Comparison of ENCODE assay signal across 28 cellular contexts in the genomic region with DNA sequence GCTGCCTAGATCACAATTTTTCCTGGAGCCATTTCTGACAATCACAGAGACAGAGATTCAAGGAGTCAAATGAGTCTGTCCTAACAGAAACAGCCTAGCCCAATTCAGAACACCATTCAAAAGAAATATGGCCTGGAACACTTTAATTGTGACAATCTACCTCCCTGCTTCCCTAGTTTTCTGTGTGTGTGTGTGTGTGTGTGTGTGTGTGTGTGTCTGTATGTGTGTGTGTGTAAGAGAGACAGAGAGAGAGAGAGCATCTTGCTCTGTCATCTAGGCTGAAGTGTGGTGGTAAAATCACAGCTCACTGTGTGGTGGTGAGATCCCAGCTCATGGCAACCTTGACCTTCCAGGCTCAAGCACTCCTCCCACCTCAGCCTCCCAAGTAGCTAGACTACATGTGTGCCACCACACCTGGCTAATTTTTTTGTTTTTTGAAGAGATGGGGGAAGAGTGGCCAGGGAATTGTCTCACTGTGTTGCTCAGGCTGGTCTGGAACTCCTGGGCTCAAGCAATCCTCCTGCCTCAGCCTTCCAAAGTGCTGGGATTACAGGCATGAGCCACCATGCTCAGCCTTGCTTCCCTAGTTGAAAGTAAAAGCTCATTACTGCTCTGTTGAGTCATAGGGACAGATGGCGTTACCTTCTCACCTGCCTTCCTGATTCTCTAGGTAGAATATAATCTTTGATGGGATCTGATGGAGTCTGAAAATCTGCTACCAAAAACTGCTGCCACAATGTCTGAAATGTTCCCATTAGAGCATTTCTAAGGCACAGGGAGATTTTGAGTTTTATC.
DNase-seq lines count a peak whose midpoint lies in the region; ATAC-seq and TF ChIP-seq lines count a peak whose summit lies in the region.
"Had no signal": no experiment of that assay in that cellular context is flagged by ENCODE, and none has a peak within 500 bp of the region (broad histone marks: within the 10 kb centered on the region; RNA-seq: fewer than 3 reads in every experiment).

No MANE protein-coding gene starts in this region.

- no peaks in the 10 kb centered on the region for H3K9me3 Mint-ChIP-seq in activated naive CD8-positive, alpha-beta T cell treated with anti-CD3 and anti-CD28 coated beads, Interleukin-2, amount 50 U/mL, for 24 hours
- no peaks in the 10 kb centered on the region for H3K9me3 Mint-ChIP-seq in activated naive CD8-positive, alpha-beta T cell treated with anti-CD3 and anti-CD28 coated beads for 36 hours
- H3K9me3 Mint-ChIP-seq: activated naive CD8-positive, alpha-beta T cell treated with anti-CD3 and anti-CD28 coated beads, Interleukin-2, amount 10 ng/mL, durations not matched to agents 7 days and 5 days; CD4-positive, alpha-beta T cell; stimulated activated memory B cell treated with anti-CD40 and anti-IgM and Interleukin-4, amounts not matched to agents 10 μg/mL and 1 μg/mL and 100 μg/mL, for 72 hours had no signal

- no peak overlapping the region for H3K4me3 Mint-ChIP-seq in activated naive CD8-positive, alpha-beta T cell treated with anti-CD3 and anti-CD28 coated beads, Interleukin-2, amount 50 U/mL, for 24 hours
- H3K4me3 Mint-ChIP-seq in activated naive CD8-positive, alpha-beta T cell treated with anti-CD3 and anti-CD28 coated beads for 36 hours = no peak overlapping the region
- H3K4me3 Mint-ChIP-seq: activated naive CD8-positive, alpha-beta T cell treated with anti-CD3 and anti-CD28 coated beads, Interleukin-2, amount 10 ng/mL, durations not matched to agents 7 days and 5 days; CD4-positive, alpha-beta T cell; stimulated activated memory B cell treated with anti-CD40 and anti-IgM and Interleukin-4, amounts not matched to agents 10 μg/mL and 1 μg/mL and 100 μg/mL, for 72 hours had no signal

- H3K79me1 ChIP-seq in mesenchymal stem cell (replicated peaks; ENCODE audit: low read length, poor library complexity, severe bottlenecking) (peaks cover 12% of the 10 kb centered on the region), neuronal stem cell (ENCODE audit: low read depth, low read length) (no peaks in the 10 kb centered on the region)

- H3K4me2 ChIP-seq in mesenchymal stem cell (ENCODE audit: low read length, poor library complexity, severe bottlenecking) (no peak overlapping the region), neuronal stem cell (ENCODE audit: insufficient read depth, low read length, poor library complexity, severe bottlenecking) (no peak overlapping the region)

- no peak overlapping the region for H3K27ac Mint-ChIP-seq in activated naive CD8-positive, alpha-beta T cell treated with anti-CD3 and anti-CD28 coated beads, Interleukin-2, amount 50 U/mL, for 24 hours
- no peak overlapping the region for H3K27ac Mint-ChIP-seq in activated naive CD8-positive, alpha-beta T cell treated with anti-CD3 and anti-CD28 coated beads for 36 hours
- H3K27ac Mint-ChIP-seq: activated naive CD8-positive, alpha-beta T cell treated with anti-CD3 and anti-CD28 coated beads, Interleukin-2, amount 10 ng/mL, durations not matched to agents 7 days and 5 days; CD4-positive, alpha-beta T cell; stimulated activated memory B cell treated with anti-CD40 and anti-IgM and Interleukin-4, amounts not matched to agents 10 μg/mL and 1 μg/mL and 100 μg/mL, for 72 hours had no signal

- no peak overlapping the region for H3K4ac ChIP-seq in mesenchymal stem cell (ENCODE audit: low read depth in 1 of 2, low read length in 2 of 2)
- no peak overlapping the region for H3K4ac ChIP-seq in neuronal stem cell (ENCODE audit: low read length)

- H2BK120ac ChIP-seq in mesenchymal stem cell (ENCODE audit: low read depth, low read length) (peak overlapping the region; percentile 44), neuronal stem cell (ENCODE audit: low read depth, low read length) (no peak overlapping the region)

- H3K23ac ChIP-seq in mesenchymal stem cell (ENCODE audit: low read length in 2 of 2) (no peak overlapping the region), neuronal stem cell (ENCODE audit: low read depth, low read length, poor library complexity) (no peak overlapping the region)

- H3K27ac ChIP-seq in WERI-Rb-1 (no peak overlapping the region), mesenchymal stem cell (ENCODE audit: low read length, poor library complexity, severe bottlenecking) (peak overlapping the region; percentile 33), neuronal stem cell (replicated peaks; ENCODE audit: low read length) (no peak overlapping the region)
- H3K27ac ChIP-seq: 22Rv1, HL-60, right lobe of liver, VCaP had no signal

- peak; percentile 20 for ATAC-seq in activated naive CD8-positive, alpha-beta T cell treated with anti-CD3 and anti-CD28 coated beads, Interleukin-2, amount 50 U/mL, for 24 hours
- ATAC-seq in Right ventricle myocardium inferior (no peak), GM21390 (IDR thresholded peaks at IDR 0.05; ENCODE audit: unreplicated experiment) (no peak), GM21423 (IDR thresholded peaks at IDR 0.05; ENCODE audit: unreplicated experiment) (no peak)
- ATAC-seq: right lobe of liver; stimulated activated memory B cell treated with anti-CD40 and anti-IgM and Interleukin-4, amounts not matched to agents 10 μg/mL and 1 μg/mL and 100 μg/mL, for 72 hours had no signal

- H3K27me3 ChIP-seq in WERI-Rb-1 (ENCODE audit: insufficient read depth, low read depth, severe bottlenecking) (no peaks in the 10 kb centered on the region), mesenchymal stem cell (ENCODE audit: control insufficient read depth in 1 of 2, insufficient read depth in 1 of 2, low read length in 2 of 2) (no peaks in the 10 kb centered on the region), neuronal stem cell (ENCODE audit: control insufficient read depth in 3 of 3, insufficient read depth in 3 of 3, low read depth in 1 of 3, low read length in 3 of 3) (no peaks in the 10 kb centered on the region)
- H3K27me3 ChIP-seq: right lobe of liver had no signal

- peak overlapping the region; percentile 57 for H4K8ac ChIP-seq in mesenchymal stem cell (ENCODE audit: low read length)
- H4K8ac ChIP-seq in neuronal stem cell (ENCODE audit: low read depth, low read length) = no peak overlapping the region

- peaks cover 2% of the 10 kb centered on the region for H3K4me1 Mint-ChIP-seq in activated naive CD8-positive, alpha-beta T cell treated with anti-CD3 and anti-CD28 coated beads, Interleukin-2, amount 50 U/mL, for 24 hours
- peaks cover 2% of the 10 kb centered on the region for H3K4me1 Mint-ChIP-seq in activated naive CD8-positive, alpha-beta T cell treated with anti-CD3 and anti-CD28 coated beads for 36 hours
- H3K4me1 Mint-ChIP-seq: activated naive CD8-positive, alpha-beta T cell treated with anti-CD3 and anti-CD28 coated beads, Interleukin-2, amount 10 ng/mL, durations not matched to agents 7 days and 5 days; stimulated activated memory B cell treated with anti-CD40 and anti-IgM and Interleukin-4, amounts not matched to agents 10 μg/mL and 1 μg/mL and 100 μg/mL, for 72 hours had no signal

- H2AK5ac ChIP-seq in mesenchymal stem cell (ENCODE audit: low read length, severe bottlenecking) (peak overlapping the region; percentile 26), neuronal stem cell (ENCODE audit: low read depth, low read length) (no peak overlapping the region)

- H3K36me3 ChIP-seq in WERI-Rb-1 (no peaks in the 10 kb centered on the region), mesenchymal stem cell (ENCODE audit: control insufficient read depth in 1 of 2, insufficient read depth in 2 of 2, low read depth in 1 of 2, low read length in 2 of 2) (peaks cover 0 to 13% of the 10 kb centered on the region in 2 experiments), neuronal stem cell (replicated peaks in 1 of 2; ENCODE audit: control insufficient read depth in 2 of 2, insufficient read depth in 2 of 2, low read length in 2 of 2) (no peaks in the 10 kb centered on the region)
- H3K36me3 ChIP-seq: right lobe of liver had no signal

- H3K14ac ChIP-seq in mesenchymal stem cell (ENCODE audit: low read length in 2 of 2) (no peak overlapping the region), neuronal stem cell (ENCODE audit: low read length) (no peak overlapping the region)

- H2BK5ac ChIP-seq in mesenchymal stem cell (ENCODE audit: low read depth, low read length, poor library complexity, severe bottlenecking) = no peak overlapping the region
- no peak overlapping the region for H2BK5ac ChIP-seq in neuronal stem cell (ENCODE audit: low read length)

- intact Hi-C loops in Right ventricle myocardium inferior (cut with DNase I) = no loop called here

- no peaks in the 10 kb centered on the region for H3K9me3 ChIP-seq in WERI-Rb-1 (ENCODE audit: severe bottlenecking)
- H3K9me3 ChIP-seq in mesenchymal stem cell (ENCODE audit: control insufficient read depth, low read length) = no peaks in the 10 kb centered on the region
- no peaks in the 10 kb centered on the region for H3K9me3 ChIP-seq in neuronal stem cell (replicated peaks in 1 of 2; ENCODE audit: control insufficient read depth in 2 of 2, insufficient read depth in 1 of 2, low read depth in 1 of 2, low read length in 2 of 2)
- H3K9me3 ChIP-seq: right lobe of liver had no signal

- no peak for TF ChIP-seq CTCF in WERI-Rb-1 (IDR thresholded peaks at IDR 0.05; ENCODE audit: low read depth, low read length)

- H2BK12ac ChIP-seq in mesenchymal stem cell (ENCODE audit: low read length in 2 of 2) (peak overlapping the region in 1 of 2 experiments; percentile 2), neuronal stem cell (ENCODE audit: low read length) (no peak overlapping the region)

- no peak for DNase-seq in activated naive CD8-positive, alpha-beta T cell treated with anti-CD3 and anti-CD28 coated beads, Interleukin-2, amount 50 U/mL, for 24 hours
- no peak for DNase-seq in activated naive CD8-positive, alpha-beta T cell treated with anti-CD3 and anti-CD28 coated beads for 36 hours
- DNase-seq in WERI-Rb-1 (peak; percentile 54), mesenchymal stem cell (no peak), neuronal stem cell (ENCODE audit: low spot score) (no peak), Right ventricle myocardium inferior (ENCODE audit: missing footprints) (no peak)
- DNase-seq: activated CD4-positive, alpha-beta T cell treated with anti-CD3 and anti-CD28 coated beads for 48 hours; activated effector memory CD4-positive, alpha-beta T cell treated with anti-CD3 and anti-CD28 coated beads, Interleukin-2, amount 50 U/mL, for 16 hours; activated naive CD8-positive, alpha-beta T cell treated with anti-CD3 and anti-CD28 coated beads, Interleukin-2, amount 10 ng/mL, durations not matched to agents 7 days and 5 days; activated T-cell treated with anti-CD3 and anti-CD28 coated beads, Interleukin-2, amount 50 U/mL, for 1 hour; CD4-positive, alpha-beta T cell; MV-4-11; NCI-H1436 treated with DMSO at 0.1 percent for 48 hours; NCI-H2107; NCI-H510A; posterior cingulate gyrus; right lobe of liver; SIG-M5; stimulated activated CD4-positive, alpha-beta T cell treated with anti-CD3 and anti-CD28 coated beads, Interleukin-12 subunit alpha, Interleukin-12 subunit beta, amount 100 ng/mL, for 4 hours; stimulated activated CD4-positive, alpha-beta T cell treated with anti-CD3 and anti-CD28 coated beads, Interleukin-4, amount 100 ng/mL, for 24 hours; SW 1271; T-helper 9 cell had no signal

- peaks cover 7% of the 10 kb centered on the region for H3K27me3 Mint-ChIP-seq in activated naive CD8-positive, alpha-beta T cell treated with anti-CD3 and anti-CD28 coated beads, Interleukin-2, amount 50 U/mL, for 24 hours
- peaks cover 12% of the 10 kb centered on the region for H3K27me3 Mint-ChIP-seq in activated naive CD8-positive, alpha-beta T cell treated with anti-CD3 and anti-CD28 coated beads for 36 hours
- H3K27me3 Mint-ChIP-seq: CD4-positive, alpha-beta T cell had no signal

- H2AFZ ChIP-seq in mesenchymal stem cell (ENCODE audit: low read depth, low read length) (no peak overlapping the region), neuronal stem cell (ENCODE audit: low read length) (no peak overlapping the region)

- WGBS in mesenchymal stem cell = 100% methylated on average over 1 of the region's 1 CpG
- no CpG with 5 or more reads among the region's 1 CpG for WGBS in neuronal stem cell (ENCODE audit: extremely low coverage in 2 of 2, insufficient read length in 2 of 2, insufficient replicate concordance in 1 of 2), 2 donors

- H3K18ac ChIP-seq in mesenchymal stem cell (ENCODE audit: low read depth in 1 of 2, low read length in 2 of 2) (peak overlapping the region in 1 of 2 experiments; percentile 75), neuronal stem cell (ENCODE audit: low read length) (no peak overlapping the region)

- H3K9ac ChIP-seq in mesenchymal stem cell (ENCODE audit: low read length) = peak overlapping the region; percentile 8
- no peak overlapping the region for H3K9ac ChIP-seq in neuronal stem cell (ENCODE audit: low read depth, low read length, poor library complexity)

- no peak overlapping the region for H4K91ac ChIP-seq in mesenchymal stem cell (ENCODE audit: low read length)
- no peak overlapping the region for H4K91ac ChIP-seq in neuronal stem cell (ENCODE audit: low read depth, low read length, poor library complexity)

- no peak overlapping the region for H3K4me3 ChIP-seq in WERI-Rb-1 (ENCODE audit: low read depth, low read length)
- H3K4me3 ChIP-seq in mesenchymal stem cell (ENCODE audit: insufficient read depth in 1 of 2, low read depth in 1 of 2, low read length in 2 of 2) = no peak overlapping the region
- H3K4me3 ChIP-seq in neuronal stem cell (ENCODE audit: low read length in 2 of 2) = no peak overlapping the region
- H3K4me3 ChIP-seq: right lobe of liver had no signal

- H2BK15ac ChIP-seq in mesenchymal stem cell (ENCODE audit: low read depth, poor library complexity, severe bottlenecking) (peak overlapping the region; percentile 54), neuronal stem cell (ENCODE audit: low read length) (no peak overlapping the region)

- H3K36me3 Mint-ChIP-seq in activated naive CD8-positive, alpha-beta T cell treated with anti-CD3 and anti-CD28 coated beads, Interleukin-2, amount 50 U/mL, for 24 hours (ENCODE audit: low read depth) = no peaks in the 10 kb centered on the region
- no peaks in the 10 kb centered on the region for H3K36me3 Mint-ChIP-seq in activated naive CD8-positive, alpha-beta T cell treated with anti-CD3 and anti-CD28 coated beads for 36 hours
- H3K36me3 Mint-ChIP-seq: activated naive CD8-positive, alpha-beta T cell treated with anti-CD3 and anti-CD28 coated beads, Interleukin-2, amount 10 ng/mL, durations not matched to agents 7 days and 5 days; stimulated activated memory B cell treated with anti-CD40 and anti-IgM and Interleukin-4, amounts not matched to agents 10 μg/mL and 1 μg/mL and 100 μg/mL, for 72 hours had no signal

- H3K4me1 ChIP-seq in mesenchymal stem cell (ENCODE audit: control insufficient read depth, insufficient read depth, low read depth, low read length) (peaks cover 13% of the 10 kb centered on the region), neuronal stem cell (ENCODE audit: control insufficient read depth in 2 of 2, insufficient read depth in 1 of 2, low read depth in 1 of 2, low read length in 2 of 2) (peaks cover 0 to 6% of the 10 kb centered on the region in 2 donors)
- H3K4me1 ChIP-seq: right lobe of liver had no signal
